In genomic region chr14:75258079-75258802, GRCh38 we compare ENCODE assay signal across 8 cellular contexts. TPM values are rescaled to one million over a fixed set of nuclear protein-coding genes. Genes with fewer than 3 reads are reported as not detected.
DNase-seq lines count a peak whose midpoint lies in the region; ATAC-seq and TF ChIP-seq lines count a peak whose summit lies in the region.

No MANE protein-coding gene starts in this region.

- intact Hi-C loops in Calu3 (cut with micrococcal nuclease; ENCODE audit: unreplicated experiment), result no loop called here
- intact Hi-C loops in breast epithelium (cut with DNase I; ENCODE audit: low total_unique reads), result no loop called here
- intact Hi-C loops in vagina (cut with DNase I), result loop anchor here (5.0 kb wide), 1 partner anchor 81 kb away; the partner anchor contains the start of gene TMED10

- no peak for ATAC-seq in memory B cell (ENCODE audit: low read depth)

- peak overlapping the region; percentile 87 for H3K9ac ChIP-seq in HUES64 (ENCODE audit: low read depth, low read length)

- H3K4me3 ChIP-seq in HUES64 (ENCODE audit: low read length) (peak overlapping the region; percentile 70), breast epithelium (peak overlapping the region; percentile 28 to 66 (median 46)), vagina (peak overlapping the region; percentile 52)

- H3K27ac Mint-ChIP-seq in Calu3 (ENCODE audit: unreplicated experiment) (peak overlapping the region; percentile 100), memory B cell (peak overlapping the region; percentile 99)

- H3K4me1 ChIP-seq in HUES64 (ENCODE audit: insufficient read depth, low read length) (peaks cover 11% of the 10 kb centered on the region; the same call in 1 of the 2 replicates), breast epithelium (peaks cover 0 to 6% of the 10 kb centered on the region in 2 donors), vagina (peaks cover 47% of the 10 kb centered on the region)

- TSS peak; percentile 95 for BruUV-seq in Calu3 (replicated peaks; lab: Mats Ljungman, UMichigan)

- 29% methylated on average over 11 of the region's 12 CpGs for WGBS in HUES64

- H3K9me3 ChIP-seq in HUES64 (ENCODE audit: insufficient read depth, low read depth, low read length) (no peaks in the 10 kb centered on the region), breast epithelium (no peaks in the 10 kb centered on the region), vagina (no peaks in the 10 kb centered on the region)

- H3K4me1 Mint-ChIP-seq in Calu3 (ENCODE audit: low read depth, unreplicated experiment), result peaks cover 32% of the 10 kb centered on the region
- H3K4me1 Mint-ChIP-seq in memory B cell, result peaks cover 25% of the 10 kb centered on the region

- TF ChIP-seq POLR2A in breast epithelium (IDR thresholded peaks at IDR 0.05) (no peak), vagina (IDR thresholded peaks at IDR 0.05) (no peak)

- DNase-seq in Calu3 (no peak), breast epithelium (ENCODE audit: low spot score in 2 of 2) (no peak), memory B cell (ENCODE audit: low spot score in 2 of 2) (no peak), vagina (ENCODE audit: extremely low spot score in 2 of 2) (peak in 1 of 2 donors; percentile 96), NCI-H2107 treated with DMSO at 0.1 percent for 48 hours (lab: John Stamatoyannopoulos, UW; ENCODE audit: unreplicated experiment) (no peak), COR-L47 (lab: John Stamatoyannopoulos, UW) (no peak), NCI-H2107 (lab: John Stamatoyannopoulos, UW) (no peak)

- peak overlapping the region; percentile 87 for H3K27ac ChIP-seq in HUES64 (ENCODE audit: low read depth, low read length)
- peak overlapping the region; percentile 99 to 100 for H3K27ac ChIP-seq in breast epithelium
- H3K27ac ChIP-seq in vagina, result peak overlapping the region; percentile 94

- peak overlapping the region; percentile 74 for H3K4me3 Mint-ChIP-seq in Calu3 (ENCODE audit: low read depth, unreplicated experiment)
- peak overlapping the region; percentile 78 for H3K4me3 Mint-ChIP-seq in memory B cell

- TF ChIP-seq CTCF in Calu3 (IDR thresholded peaks at IDR 0.05; ENCODE audit: unreplicated experiment) (no peak), breast epithelium (IDR thresholded peaks at IDR 0.05) (no peak), vagina (IDR thresholded peaks at IDR 0.05) (no peak)

- peaks cover 31% of the 10 kb centered on the region for H3K36me3 Mint-ChIP-seq in Calu3 (ENCODE audit: insufficient read depth, unreplicated experiment)
- H3K36me3 Mint-ChIP-seq in memory B cell, result no peaks in the 10 kb centered on the region

- H3K27me3 ChIP-seq in HUES64 (ENCODE audit: insufficient read depth, low read length) (no peaks in the 10 kb centered on the region), breast epithelium (no peaks in the 10 kb centered on the region), vagina (no peaks in the 10 kb centered on the region)

- H3K27me3 Mint-ChIP-seq in Calu3 (ENCODE audit: unreplicated experiment) (no peaks in the 10 kb centered on the region), memory B cell (peaks cover 2% of the 10 kb centered on the region)

- no peaks in the 10 kb centered on the region for H3K36me3 ChIP-seq in HUES64 (ENCODE audit: insufficient read depth, low read length)
- no peaks in the 10 kb centered on the region for H3K36me3 ChIP-seq in breast epithelium
- no peaks in the 10 kb centered on the region for H3K36me3 ChIP-seq in vagina

- H3K9me3 Mint-ChIP-seq in Calu3 (ENCODE audit: low read depth, unreplicated experiment) (no peaks in the 10 kb centered on the region), memory B cell (no peaks in the 10 kb centered on the region)

- CTCF ChIA-PET in Calu3 (lab: Charles Lee), result interaction anchor here (1.0 to 1.4 kb wide), 4 partner anchors 19 to 58 kb away, joined by 3 to 5 read pairs (median 4); no protein-coding TSS in a partner anchor

RNA-seq across cellular contexts. Expression of gene FOS, which starts 20.4 kb away (rescaled TPM):
- total RNA-seq in Calu3 (2022) (149 and 183 TPM in 2 replicates), breast epithelium (100 to 1,000 TPM; 398 to 629 (median 549) TPM), vagina (884 TPM)
- polyA plus RNA-seq in HUES64 (2013, experiment 1 of 2), result 11.4 TPM
- 10.3 TPM for polyA plus RNA-seq in HUES64 (2013, experiment 2 of 2)
